Comparison of ENCODE assay signal across 19 cellular contexts in genomic region chr6:15747354-15747883, GRCh38.
A peak's percentile ranks its signal among the peaks of the same experiment; 100 is the strongest.
DNase-seq lines count a peak whose midpoint lies in the region; ATAC-seq, FAIRE-seq and TF ChIP-seq lines count a peak whose summit lies in the region.
"Had no signal": no experiment of that assay in that cellular context is flagged by ENCODE, and none has a peak within 500 bp of the region (broad histone marks: within the 10 kb centered on the region; RNA-seq: fewer than 3 reads in every experiment).

No MANE protein-coding gene starts in this region.

- H2BK120ac ChIP-seq in H1 (replicated peaks; ENCODE audit: low read depth, low read length) = no peak overlapping the region

- H3K79me1 ChIP-seq in H1 (ENCODE audit: low read depth, low read length) = no peaks in the 10 kb centered on the region

- H3K4me1 ChIP-seq in H1 (replicated peaks in 1 of 4; ENCODE audit: control insufficient read depth in 3 of 4, insufficient read depth in 4 of 4, low read length in 3 of 4) (peaks cover 0 to 2% (median 0%) of the 10 kb centered on the region in 4 experiments; a peak in 2 of 7 replicates), lower lobe of right lung (no peaks in the 10 kb centered on the region)
- H3K4me1 ChIP-seq: HAP-1 had no signal

- H4K20me1 ChIP-seq in H1 (replicated peaks in 1 of 2; ENCODE audit: control insufficient read depth in 1 of 2, insufficient read depth in 2 of 2, low read length in 2 of 2) = no peaks in the 10 kb centered on the region

- TF ChIP-seq CTCF in H1 (IDR thresholded peaks at IDR 0.05; ENCODE audit: control extremely low read depth in 1 of 3, insufficient read depth in 1 of 3, low read depth in 1 of 3, low read length in 3 of 3) = no peak
- no peak for TF ChIP-seq CTCF in lower lobe of right lung (IDR thresholded peaks at IDR 0.05)

- POLR2A ChIA-PET in H1 (lab: Charles Lee; ENCODE audit: partially characterized antibody) = no interaction called here

- no peak overlapping the region for H3K56ac ChIP-seq in H1 (replicated peaks; ENCODE audit: insufficient read length, low read depth, low read length)

- H3K27me3 ChIP-seq in H1 (replicated peaks in 1 of 4; ENCODE audit: control insufficient read depth in 3 of 4, extremely low read depth in 1 of 4, insufficient read depth in 3 of 4, low read length in 3 of 4) = no peaks in the 10 kb centered on the region
- H3K27me3 ChIP-seq in lower lobe of right lung (ENCODE audit: low read depth) = no peaks in the 10 kb centered on the region

- H2BK15ac ChIP-seq in H1 (ENCODE audit: low read length) = no peak overlapping the region

- FAIRE-seq in H1 (lab: Jason Lieb, UNC) = no peak
- FAIRE-seq: GM12891, GM18507, H54 had no signal

- CTCF ChIA-PET in H1 (lab: Charles Lee; ENCODE audit: partially characterized antibody) = interaction anchor here (1.2 kb wide), 1 partner anchor 12 kb away, joined by 4 read pairs; no protein-coding TSS in a partner anchor

- no peak overlapping the region for H3K9ac ChIP-seq in H1 (replicated peaks in 1 of 4; ENCODE audit: extremely low read depth in 1 of 4, low read depth in 3 of 4, low read length in 3 of 4)

- H3K23me2 ChIP-seq in H1 (ENCODE audit: low read depth, low read length) = no peaks in the 10 kb centered on the region

- 0 out of 2 replicates have a peak overlapping the region, but pooled peaks have one; percentile 14 for H2AFZ ChIP-seq in H1 (ENCODE audit: low read length)
- H2AFZ ChIP-seq: GM23338 had no signal

- no peak overlapping the region for H2BK12ac ChIP-seq in H1 (ENCODE audit: low read depth, low read length)

- intact Hi-C loops in lower lobe of right lung (cut with DNase I) = no loop called here

- H4K5ac ChIP-seq in H1 (ENCODE audit: insufficient read length, low read depth, low read length) = no peak overlapping the region

- no peaks in the 10 kb centered on the region for H3K36me3 ChIP-seq in H1 (ENCODE audit: control insufficient read depth in 2 of 4, insufficient read depth in 4 of 4, low read length in 3 of 4)
- H3K36me3 ChIP-seq in lower lobe of right lung = no peaks in the 10 kb centered on the region
- H3K36me3 ChIP-seq: HAP-1 had no signal

- no peak overlapping the region for H2AK5ac ChIP-seq in H1 (ENCODE audit: low read depth, low read length)

- DNase-seq in H1 (ENCODE audit: low read depth in 1 of 2, low spot score in 2 of 2) = no peak
- DNase-seq in left lobe of liver (ENCODE audit: low spot score) = no peak
- DNase-seq in lower lobe of right lung = no peak
- no peak for DNase-seq in stimulated activated CD4-positive, alpha-beta T cell treated with anti-CD3 and anti-CD28 coated beads, Interleukin-15, amount 100 ng/mL, for 24 hours
- DNase-seq in stimulated activated CD4-positive, alpha-beta T cell treated with anti-CD3 and anti-CD28 coated beads, Interleukin-4, amount 100 ng/mL, for 24 hours = no peak
- no peak for DNase-seq in HuH-7 (ENCODE audit: low spot score)
- DNase-seq: C1 segment of cervical spinal cord; Calu3; CD4-positive, alpha-beta memory T cell; COR-L47; DMS53; DMS79 treated with DMSO at 0.1 percent for 48 hours; GF-D8; HFFc6 had no signal

- no peak overlapping the region for H3K23ac ChIP-seq in H1 (ENCODE audit: insufficient read length)

- no peak overlapping the region for H3K27ac ChIP-seq in H1 (ENCODE audit: low read depth, low read length)
- no peak overlapping the region for H3K27ac ChIP-seq in lower lobe of right lung

- H3K4ac ChIP-seq in H1 (replicated peaks; ENCODE audit: insufficient read length, low read depth, low read length) = no peak overlapping the region

- WGBS in H1 (ENCODE audit: extremely low coverage in 1 of 2, insufficient coverage in 1 of 2, insufficient read length in 1 of 2, insufficient replicate concordance in 2 of 2, low coverage in 1 of 2, low lambda C conversion rate in 2 of 2, missing lambda C conversion rate in 1 of 2), 2 experiments = 84% methylated on average over 2 of the region's 2 CpGs; no CpG with 5 or more reads in 1 of the 2 experiments

- H3K4me3 ChIP-seq in H1 (ENCODE audit: extremely low read depth in 1 of 4, insufficient read depth in 2 of 4, low read depth in 3 of 4, low read length in 4 of 4) (no peak overlapping the region), lower lobe of right lung (no peak overlapping the region)
- H3K4me3 ChIP-seq: GM23338, HAP-1 had no signal

- H4K8ac ChIP-seq in H1 (ENCODE audit: extremely low read depth, insufficient read depth, low read length) = no peak overlapping the region

- H3K9me3 ChIP-seq in H1 (ENCODE audit: insufficient read depth in 2 of 2, low read depth in 1 of 2, low read length in 1 of 2) = no peaks in the 10 kb centered on the region
- H3K9me3 ChIP-seq in lower lobe of right lung = no peaks in the 10 kb centered on the region
- H3K9me3 ChIP-seq: HAP-1 had no signal

- H2BK5ac ChIP-seq in H1 (ENCODE audit: low read depth, low read length) = no peak overlapping the region

- no peak for TF ChIP-seq EP300 in H1 (IDR thresholded peaks at IDR 0.05; ENCODE audit: borderline replicate concordance in 1 of 2, low read depth in 2 of 2, low read length in 2 of 2)

- H3K18ac ChIP-seq in H1 (ENCODE audit: extremely low read depth, low read length) = no peak overlapping the region

- no peak for TF ChIP-seq POLR2A in H1 (IDR thresholded peaks at IDR 0.05; ENCODE audit: control extremely low read depth in 1 of 2, low read depth in 2 of 2, low read length in 2 of 2)

- no peak overlapping the region for H4K91ac ChIP-seq in H1 (replicated peaks; ENCODE audit: insufficient read length, low read length)

- no peak for TF ChIP-seq RAD21 in H1 (IDR thresholded peaks at IDR 0.05 in 1 of 2, conservative IDR thresholded peaks at IDR 0.05 in 1 of 2; ENCODE audit: low read depth in 2 of 2, low read length in 2 of 2)

- H3K14ac ChIP-seq in H1 (ENCODE audit: insufficient read length) = no peak overlapping the region

- no peak overlapping the region for H2BK20ac ChIP-seq in H1 (ENCODE audit: low read length)

- no peak overlapping the region for H3K4me2 ChIP-seq in H1 (ENCODE audit: insufficient read depth in 1 of 2, low read depth in 2 of 2, low read length in 2 of 2)
- H3K4me2 ChIP-seq: GM23338 had no signal

- ATAC-seq in left lobe of liver (peak; percentile 77), lower lobe of right lung (peak; percentile 70 to 88)
- ATAC-seq: GM23338 had no signal

- no peaks in the 10 kb centered on the region for H3K79me2 ChIP-seq in H1 (ENCODE audit: control insufficient read depth in 1 of 2, insufficient read depth in 2 of 2, low read length in 2 of 2)

TF ChIP-seq in H1, 55 proteins besides CTCF, POLR2A, EP300 and RAD21:
- TF ChIP-seq TEAD4 (IDR thresholded peaks at IDR 0.05; ENCODE audit: low read depth, low read length) (no peak), BRCA1 (IDR thresholded peaks at IDR 0.05; ENCODE audit: low read depth, low read length) (no peak), SIRT6 (IDR thresholded peaks at IDR 0.05; ENCODE audit: low read length) (no peak), GTF2F1 (IDR thresholded peaks at IDR 0.05; ENCODE audit: borderline replicate concordance, low read depth, low read length) (no peak), BCL11A (IDR thresholded peaks at IDR 0.05; ENCODE audit: low read depth in 2 of 2, low read length in 2 of 2) (no peak), FOSL1 (IDR thresholded peaks at IDR 0.05; ENCODE audit: insufficient read depth, low read depth, low read length) (no peak), CHD1 (IDR thresholded peaks at IDR 0.05; ENCODE audit: low read depth, low read length) (no peak)
